In genomic region chr14:53217283-53217994, GRCh38 we compare ENCODE assay signal across 7 cellular contexts.
DNase-seq lines count a peak whose midpoint lies in the region; ATAC-seq and TF ChIP-seq lines count a peak whose summit lies in the region.

No MANE protein-coding gene starts in this region.

- no peaks in the 10 kb centered on the region for H3K36me3 Mint-ChIP-seq in T-helper 1 cell treated with Interleukin-12 subunit alpha and Interleukin-12 subunit beta and Interleukin-4 antibody, amounts not matched to agents 30 μg/mL and 1 μg/mL, for 36 hours (ENCODE audit: low read depth)

- no peaks in the 10 kb centered on the region for H3K9me3 Mint-ChIP-seq in T-helper 1 cell treated with Interleukin-12 subunit alpha and Interleukin-12 subunit beta and Interleukin-4 antibody, amounts not matched to agents 30 μg/mL and 1 μg/mL, for 36 hours

- ATAC-seq in HG02623 (IDR thresholded peaks at IDR 0.05; ENCODE audit: unreplicated experiment): peak; percentile 99

- no peaks in the 10 kb centered on the region for H3K27me3 ChIP-seq in ascending aorta
- no peaks in the 10 kb centered on the region for H3K27me3 ChIP-seq in iPS DF 6.9 (ENCODE audit: control insufficient read depth, insufficient read depth, low read length)

- H3K27ac Mint-ChIP-seq in T-helper 1 cell treated with Interleukin-12 subunit alpha and Interleukin-12 subunit beta and Interleukin-4 antibody, amounts not matched to agents 30 μg/mL and 1 μg/mL, for 36 hours: peak overlapping the region; percentile 39

- TF ChIP-seq POLR2A in GM15510 (IDR thresholded peaks at IDR 0.05; ENCODE audit: borderline replicate concordance, extremely low read depth, insufficient read length): peak; percentile 37

- H3K4me3 Mint-ChIP-seq in T-helper 1 cell treated with Interleukin-12 subunit alpha and Interleukin-12 subunit beta and Interleukin-4 antibody, amounts not matched to agents 30 μg/mL and 1 μg/mL, for 36 hours: peak overlapping the region; percentile 82

- H3K27me3 Mint-ChIP-seq in T-helper 1 cell treated with Interleukin-12 subunit alpha and Interleukin-12 subunit beta and Interleukin-4 antibody, amounts not matched to agents 30 μg/mL and 1 μg/mL, for 36 hours (ENCODE audit: low read depth): no peaks in the 10 kb centered on the region

- H3K9me3 ChIP-seq in ascending aorta (no peaks in the 10 kb centered on the region), iPS DF 6.9 (ENCODE audit: control insufficient read depth, insufficient read depth, low read length) (no peaks in the 10 kb centered on the region)

- peaks cover 8% of the 10 kb centered on the region for H3K4me1 Mint-ChIP-seq in T-helper 1 cell treated with Interleukin-12 subunit alpha and Interleukin-12 subunit beta and Interleukin-4 antibody, amounts not matched to agents 30 μg/mL and 1 μg/mL, for 36 hours (ENCODE audit: low read depth)

- peak overlapping the region; percentile 27 to 59 for H3K27ac ChIP-seq in ascending aorta
- no peak overlapping the region for H3K27ac ChIP-seq in iPS DF 6.9 (ENCODE audit: low read length)
- peak overlapping the region in 20 of 21 experiments; percentile 20 to 86 (median 71) for H3K27ac ChIP-seq in skin epidermis

- H3K4me1 ChIP-seq in ascending aorta: no peaks in the 10 kb centered on the region
- no peaks in the 10 kb centered on the region for H3K4me1 ChIP-seq in iPS DF 6.9 (ENCODE audit: control insufficient read depth, insufficient read depth, low read length)

- peak; percentile 49 to 61 (median 57) for TF ChIP-seq CTCF in ascending aorta (IDR thresholded peaks at IDR 0.05)

- H3K36me3 ChIP-seq in ascending aorta: no peaks in the 10 kb centered on the region
- H3K36me3 ChIP-seq in iPS DF 6.9 (ENCODE audit: control insufficient read depth, insufficient read depth, low read length): no peaks in the 10 kb centered on the region

- peak overlapping the region; percentile 82 to 87 for H3K4me3 ChIP-seq in ascending aorta
- peak overlapping the region; percentile 67 for H3K4me3 ChIP-seq in iPS DF 6.9 (ENCODE audit: low read length)
- peak overlapping the region; percentile 49 to 74 (median 63) for H3K4me3 ChIP-seq in skin epidermis

- no CpG with 5 or more reads among the region's 39 CpGs for whole genome bisulfite sequencing in iPS DF 6.9 (ENCODE audit: insufficient coverage, insufficient read length)

- DNase-seq in NCI-H1092 (lab: John Stamatoyannopoulos, UW) (peak; percentile 57), ascending aorta (ENCODE audit: low spot score in 2 of 2) (peak; percentile 21 to 81), iPS DF 6.9 (ENCODE audit: low read depth, low spot score) (peak; percentile 45)

- intact Hi-C loops in ascending aorta (cut with DNase I): no loop called here
